ENCODE assay signal across 14 cellular contexts in genomic region chr19:54108496-54108895, GRCh38. TPM values are rescaled to one million over a fixed set of nuclear protein-coding genes. Genes with fewer than 3 reads are reported as not detected.
DNase-seq lines count a peak whose midpoint lies in the region; ATAC-seq, FAIRE-seq and TF ChIP-seq lines count a peak whose summit lies in the region.
"Had no signal": no experiment of that assay in that cellular context is flagged by ENCODE, and none has a peak within 500 bp of the region (broad histone marks: within the 10 kb centered on the region; RNA-seq: fewer than 3 reads in every experiment).

No MANE protein-coding gene starts in this region.

- peak overlapping the region; percentile 91 for H3K27ac Mint-ChIP-seq in nephron progenitor cell
- H3K27ac Mint-ChIP-seq: CD4-positive, CD25-positive, alpha-beta regulatory T cell; GM23338; H9 had no signal

- POLR2A ChIA-PET in A549 (lab: Yijun Ruan, JAX), result interaction anchor here (1.6 kb wide), 1 partner anchor 28 kb away, joined by 5 read pairs; no protein-coding TSS in a partner anchor
- POLR2A ChIA-PET in RWPE1 (lab: Yijun Ruan, JAX; ENCODE audit: low non-redundant PET), result no interaction called here

- TF ChIP-seq POLR2A in A549 (IDR thresholded peaks at IDR 0.05; ENCODE audit: low read length), result no peak

- TF ChIP-seq CTCF in A549 (IDR thresholded peaks at IDR 0.05), result no peak
- no peak for TF ChIP-seq CTCF in RWPE1 (conservative IDR thresholded peaks at IDR 0.05; ENCODE audit: low read depth)
- TF ChIP-seq CTCF in nephron progenitor cell (IDR thresholded peaks at IDR 0.05), result no peak

- no peak overlapping the region for H3K4me3 Mint-ChIP-seq in nephron progenitor cell
- H3K4me3 Mint-ChIP-seq: GM23338 had no signal

- H3K4me3 ChIP-seq in A549, result no peak overlapping the region
- H3K4me3 ChIP-seq: BLaER1 treated with 17β-estradiol and CSF1 and Interleukin-3, amounts not matched to agents 10 nM and 100 nM; GM23338 had no signal

- H3K4me1 Mint-ChIP-seq in nephron progenitor cell, result peaks cover 16% of the 10 kb centered on the region
- H3K4me1 Mint-ChIP-seq: H9 had no signal

- TF ChIP-seq RAD21 in A549 (conservative IDR thresholded peaks at IDR 0.05 in 1 of 2, IDR thresholded peaks at IDR 0.05 in 1 of 2), result no peak

- no peak for FAIRE-seq in A549 (lab: Jason Lieb, UNC)
- FAIRE-seq: GM18507 had no signal

- H3K36me3 Mint-ChIP-seq in nephron progenitor cell (ENCODE audit: low read depth), result peaks cover 40% of the 10 kb centered on the region

- no peak for ATAC-seq in A549
- no peak for ATAC-seq in HG03442 (IDR thresholded peaks at IDR 0.05; ENCODE audit: unreplicated experiment)
- ATAC-seq: GM23338 had no signal

- no peak for DNase-seq in A549 (ENCODE audit: low read depth in 1 of 2, low spot score in 1 of 2)
- DNase-seq in RWPE1 (ENCODE audit: low spot score), result no peak
- DNase-seq in nephron progenitor cell, result no peak
- no peak for DNase-seq in ecto neural progenitor cell (ENCODE audit: low spot score)
- no peak for DNase-seq in ACHN
- DNase-seq: CD4-positive, CD25-positive, alpha-beta regulatory T cell; DMS53; GF-D8; H9 had no signal

- in situ Hi-C loops in ACHN (cut with HindIII; ENCODE audit: low pct_ligation_motif_present, low pct_unique_long_range_greater_than_20kb, low sequenced_read_pairs), result no loop called here

- WGBS in A549 (ENCODE audit: missing lambda C conversion rate), result 88% methylated on average over 7 of the region's 7 CpGs

- H3K9me3 Mint-ChIP-seq in nephron progenitor cell, result no peaks in the 10 kb centered on the region
- H3K9me3 Mint-ChIP-seq: CD4-positive, CD25-positive, alpha-beta regulatory T cell; GM23338 had no signal

- H3K27ac ChIP-seq in A549 (no peak overlapping the region), RWPE1 (peak overlapping the region; percentile 19; the same call in 1 of the 2 replicates)
- H3K27ac ChIP-seq: 22Rv1; BLaER1 treated with 17β-estradiol and CSF1 and Interleukin-3, amounts not matched to agents 10 nM and 100 nM had no signal

- H3K9me3 ChIP-seq in A549, result no peaks in the 10 kb centered on the region
- H3K9me3 ChIP-seq: BLaER1 treated with 17β-estradiol and CSF1 and Interleukin-3, amounts not matched to agents 10 nM and 100 nM had no signal

- no peaks in the 10 kb centered on the region for H3K27me3 Mint-ChIP-seq in nephron progenitor cell (ENCODE audit: low read depth, poor library complexity)
- H3K27me3 Mint-ChIP-seq: CD4-positive, CD25-positive, alpha-beta regulatory T cell had no signal

- H3K4me2 ChIP-seq in A549, result no peak overlapping the region
- H3K4me2 ChIP-seq: BLaER1 treated with 17β-estradiol and CSF1 and Interleukin-3, amounts not matched to agents 10 nM and 100 nM; GM23338 had no signal

- 0 out of 3 replicates have a peak, but pooled peaks cover 7% of the 10 kb centered on the region for H3K4me1 ChIP-seq in A549

- CTCF ChIA-PET in A549 (lab: Yijun Ruan, JAX) (interaction anchor here (3.0 kb wide), 1 partner anchor 300 kb away, joined by 7 read pairs; no protein-coding TSS in a partner anchor), RWPE1 (lab: Yijun Ruan, JAX) (interaction anchor here (0.6 kb wide), 1 partner anchor 201 kb away, joined by 5 read pairs; no protein-coding TSS in a partner anchor)

- no peak for TF ChIP-seq EP300 in A549 (IDR thresholded peaks at IDR 0.05)

TF ChIP-seq in A549, 52 proteins besides CTCF, POLR2A, EP300 and RAD21:
- TF ChIP-seq MAFK (IDR thresholded peaks at IDR 0.05; ENCODE audit: partially characterized antibody) (peak; percentile 63), EHF (CRISPR knock-in tag; IDR thresholded peaks at IDR 0.05) (no peak), ZC3H11A (IDR thresholded peaks at IDR 0.05) (no peak)

RNA-seq across cellular contexts. Expression of gene NDUFA3, which starts 5.8 kb away (rescaled TPM):
- 36.5 and 43.5 TPM in 2 replicates for polyA plus RNA-seq in A549 (2011; rRNA removed)
- polyA plus RNA-seq in A549 (2012; cell fraction: cytosol; rRNA removed), result 144 and 147 TPM in 2 replicates
- 85.7 and 103 TPM in 2 replicates for polyA plus RNA-seq in A549 (2012; cell fraction: nucleus; rRNA removed)
- 188 to 198 TPM (median 190 TPM) in 3 replicates for polyA plus RNA-seq in A549 (2017; fragmentation: RNase III; extraction: RNeasy Plus Mini Kit Qiagen cat#74134 plus additional on column Dnase treatment)
- 122 and 207 TPM in 2 replicates for polyA minus RNA-seq in A549 (2011; rRNA and poly(A)+ RNA removed)

RNA-seq across cellular contexts. Expression of gene TFPT, which starts 7.0 kb away (rescaled TPM):
- polyA plus RNA-seq in A549 (2011; rRNA removed) (10.8 and 16.1 TPM in 2 replicates), A549 (2017; fragmentation: RNase III; extraction: RNeasy Plus Mini Kit Qiagen cat#74134 plus additional on column Dnase treatment) (26.1 to 29.2 TPM (median 26.6 TPM) in 3 replicates)
- polyA plus RNA-seq in A549 (2012; cell fraction: cytosol; rRNA removed), result 22.8 and 25.8 TPM in 2 replicates
- 14.1 and 17.8 TPM in 2 replicates for polyA plus RNA-seq in A549 (2012; cell fraction: nucleus; rRNA removed)
- polyA minus RNA-seq in A549 (2011; rRNA and poly(A)+ RNA removed), result 10.0 and 10.8 TPM in 2 replicates

RNA-seq across cellular contexts. Expression of gene PRPF31, which starts 7.1 kb away (rescaled TPM):
- polyA plus RNA-seq in A549 (2011; rRNA removed) (66.9 and 69.8 TPM in 2 replicates), A549 (2017; fragmentation: RNase III; extraction: RNeasy Plus Mini Kit Qiagen cat#74134 plus additional on column Dnase treatment) (164 to 169 TPM (median 164 TPM) in 3 replicates)
- polyA plus RNA-seq in A549 (2012; cell fraction: cytosol; rRNA removed), result 151 and 161 TPM in 2 replicates
- 231 and 270 TPM in 2 replicates for polyA plus RNA-seq in A549 (2012; cell fraction: nucleus; rRNA removed)
- polyA minus RNA-seq in A549 (2011; rRNA and poly(A)+ RNA removed), result 31.8 and 44.7 TPM in 2 replicates

RNA-seq across cellular contexts. Expression of gene OSCAR, which starts 7.9 kb away (rescaled TPM):
- polyA plus RNA-seq in A549 (2011; rRNA removed) (0.26 and 0.33 TPM in 2 replicates), A549 (2017; fragmentation: RNase III; extraction: RNeasy Plus Mini Kit Qiagen cat#74134 plus additional on column Dnase treatment) (0.28 to 0.63 TPM (median 0.31 TPM) in 3 replicates)
- 0.56 and 1.1 TPM in 2 replicates for polyA plus RNA-seq in A549 (2012; cell fraction: cytosol; rRNA removed)
- polyA plus RNA-seq in A549 (2012; cell fraction: nucleus; rRNA removed), result 1.8 and 3.0 TPM in 2 replicates
- polyA minus RNA-seq in A549 (2011; rRNA and poly(A)+ RNA removed), result 0.15 and 0.21 TPM in 2 replicates

RNA-seq across cellular contexts. Expression of gene TARM1, which starts 27.3 kb away (rescaled TPM):
- polyA plus RNA-seq in A549 (2011; rRNA removed), result not detected in 2 replicates
- polyA plus RNA-seq in A549 (2012; cell fraction: cytosol; rRNA removed), result not detected in 2 replicates
- not detected in 2 replicates for polyA plus RNA-seq in A549 (2012; cell fraction: nucleus; rRNA removed)
- polyA plus RNA-seq in A549 (2017; fragmentation: RNase III; extraction: RNeasy Plus Mini Kit Qiagen cat#74134 plus additional on column Dnase treatment), result not detected in 3 replicates
- not detected in 2 replicates for polyA minus RNA-seq in A549 (2011; rRNA and poly(A)+ RNA removed)
- polyA plus RNA-seq: CD4-positive, CD25-positive, alpha-beta regulatory T cell; GM23338 had no signal
